In genomic region chr17:64231567-64232141, GRCh38 we compare ENCODE assay signal across 1 cellular context.
TF ChIP-seq lines count a peak whose summit lies in the region.

No MANE protein-coding gene starts in this region.

TF ChIP-seq in K562, 482 proteins besides CTCF, POLR2A, EP300 and RAD21 (continued from another document and continues in another):
- TF ChIP-seq, protein P1, sequence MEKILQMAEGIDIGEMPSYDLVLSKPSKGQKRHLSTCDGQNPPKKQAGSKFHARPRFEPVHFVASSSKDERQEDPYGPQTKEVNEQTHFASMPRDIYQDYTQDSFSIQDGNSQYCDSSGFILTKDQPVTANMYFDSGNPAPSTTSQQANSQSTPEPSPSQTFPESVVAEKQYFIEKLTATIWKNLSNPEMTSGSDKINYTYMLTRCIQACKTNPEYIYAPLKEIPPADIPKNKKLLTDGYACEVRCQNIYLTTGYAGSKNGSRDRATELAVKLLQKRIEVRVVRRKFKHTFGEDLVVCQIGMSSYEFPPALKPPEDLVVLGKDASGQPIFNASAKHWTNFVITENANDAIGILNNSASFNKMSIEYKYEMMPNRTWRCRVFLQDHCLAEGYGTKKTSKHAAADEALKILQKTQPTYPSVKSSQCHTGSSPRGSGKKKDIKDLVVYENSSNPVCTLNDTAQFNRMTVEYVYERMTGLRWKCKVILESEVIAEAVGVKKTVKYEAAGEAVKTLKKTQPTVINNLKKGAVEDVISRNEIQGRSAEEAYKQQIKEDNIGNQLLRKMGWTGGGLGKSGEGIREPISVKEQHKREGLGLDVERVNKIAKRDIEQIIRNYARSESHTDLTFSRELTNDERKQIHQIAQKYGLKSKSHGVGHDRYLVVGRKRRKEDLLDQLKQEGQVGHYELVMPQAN (IDR thresholded peaks at IDR 0.05; ENCODE audit: borderline replicate concordance), result no peak
- no peak for TF ChIP-seq CTBP1 (IDR thresholded peaks at IDR 0.05; ENCODE audit: borderline replicate concordance)
- TF ChIP-seq, protein P2, sequence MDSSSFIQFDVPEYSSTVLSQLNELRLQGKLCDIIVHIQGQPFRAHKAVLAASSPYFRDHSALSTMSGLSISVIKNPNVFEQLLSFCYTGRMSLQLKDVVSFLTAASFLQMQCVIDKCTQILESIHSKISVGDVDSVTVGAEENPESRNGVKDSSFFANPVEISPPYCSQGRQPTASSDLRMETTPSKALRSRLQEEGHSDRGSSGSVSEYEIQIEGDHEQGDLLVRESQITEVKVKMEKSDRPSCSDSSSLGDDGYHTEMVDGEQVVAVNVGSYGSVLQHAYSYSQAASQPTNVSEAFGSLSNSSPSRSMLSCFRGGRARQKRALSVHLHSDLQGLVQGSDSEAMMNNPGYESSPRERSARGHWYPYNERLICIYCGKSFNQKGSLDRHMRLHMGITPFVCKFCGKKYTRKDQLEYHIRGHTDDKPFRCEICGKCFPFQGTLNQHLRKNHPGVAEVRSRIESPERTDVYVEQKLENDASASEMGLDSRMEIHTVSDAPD (CRISPR knock-in tag; IDR thresholded peaks at IDR 0.05), result no peak
- TF ChIP-seq RBM17 (IDR thresholded peaks at IDR 0.05; ENCODE audit: borderline replicate concordance, low read depth, low read length), result no peak
- TF ChIP-seq, protein P3, sequence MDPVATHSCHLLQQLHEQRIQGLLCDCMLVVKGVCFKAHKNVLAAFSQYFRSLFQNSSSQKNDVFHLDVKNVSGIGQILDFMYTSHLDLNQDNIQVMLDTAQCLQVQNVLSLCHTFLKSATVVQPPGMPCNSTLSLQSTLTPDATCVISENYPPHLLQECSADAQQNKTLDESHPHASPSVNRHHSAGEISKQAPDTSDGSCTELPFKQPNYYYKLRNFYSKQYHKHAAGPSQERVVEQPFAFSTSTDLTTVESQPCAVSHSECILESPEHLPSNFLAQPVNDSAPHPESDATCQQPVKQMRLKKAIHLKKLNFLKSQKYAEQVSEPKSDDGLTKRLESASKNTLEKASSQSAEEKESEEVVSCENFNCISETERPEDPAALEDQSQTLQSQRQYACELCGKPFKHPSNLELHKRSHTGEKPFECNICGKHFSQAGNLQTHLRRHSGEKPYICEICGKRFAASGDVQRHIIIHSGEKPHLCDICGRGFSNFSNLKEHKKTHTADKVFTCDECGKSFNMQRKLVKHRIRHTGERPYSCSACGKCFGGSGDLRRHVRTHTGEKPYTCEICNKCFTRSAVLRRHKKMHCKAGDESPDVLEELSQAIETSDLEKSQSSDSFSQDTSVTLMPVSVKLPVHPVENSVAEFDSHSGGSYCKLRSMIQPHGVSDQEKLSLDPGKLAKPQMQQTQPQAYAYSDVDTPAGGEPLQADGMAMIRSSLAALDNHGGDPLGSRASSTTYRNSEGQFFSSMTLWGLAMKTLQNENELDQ (CRISPR knock-in tag; IDR thresholded peaks at IDR 0.05; ENCODE audit: borderline replicate concordance), result no peak
- no peak for TF ChIP-seq NELFE (IDR thresholded peaks at IDR 0.05; ENCODE audit: insufficient read depth, insufficient read length)
- TF ChIP-seq SOX6 (IDR thresholded peaks at IDR 0.05), result 0 out of 2 replicates have a peak, but pooled peaks have one; percentile 16
- TF ChIP-seq ETV5 (CRISPR knock-in tag; IDR thresholded peaks at IDR 0.05; ENCODE audit: low read depth), result no peak
- TF ChIP-seq ZNF184 (CRISPR knock-in tag; IDR thresholded peaks at IDR 0.05), result no peak
- peak; percentile 59 for TF ChIP-seq NFE2 (IDR thresholded peaks at IDR 0.05; ENCODE audit: low read depth)
- no peak for TF ChIP-seq KAT8 (IDR thresholded peaks at IDR 0.05; ENCODE audit: low read depth)
- TF ChIP-seq HDAC2 (IDR thresholded peaks at IDR 0.05), result no peak
- TF ChIP-seq, protein P4, sequence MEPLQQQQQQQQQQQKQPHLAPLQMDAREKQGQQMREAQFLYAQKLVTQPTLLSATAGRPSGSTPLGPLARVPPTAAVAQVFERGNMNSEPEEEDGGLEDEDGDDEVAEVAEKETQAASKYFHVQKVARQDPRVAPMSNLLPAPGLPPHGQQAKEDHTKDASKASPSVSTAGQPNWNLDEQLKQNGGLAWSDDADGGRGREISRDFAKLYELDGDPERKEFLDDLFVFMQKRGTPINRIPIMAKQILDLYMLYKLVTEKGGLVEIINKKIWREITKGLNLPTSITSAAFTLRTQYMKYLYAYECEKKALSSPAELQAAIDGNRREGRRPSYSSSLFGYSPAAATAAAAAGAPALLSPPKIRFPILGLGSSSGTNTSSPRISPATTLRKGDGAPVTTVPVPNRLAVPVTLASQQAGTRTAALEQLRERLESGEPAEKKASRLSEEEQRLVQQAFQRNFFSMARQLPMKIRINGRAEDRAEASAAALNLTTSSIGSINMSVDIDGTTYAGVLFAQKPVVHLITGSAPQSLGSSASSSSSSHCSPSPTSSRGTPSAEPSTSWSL (CRISPR knock-in tag; IDR thresholded peaks at IDR 0.05; ENCODE audit: borderline replicate concordance), result no peak
- no peak for TF ChIP-seq ZNF277 (CRISPR knock-in tag; IDR thresholded peaks at IDR 0.05; ENCODE audit: borderline replicate concordance)
- no peak for TF ChIP-seq TCF7L2 (IDR thresholded peaks at IDR 0.05; ENCODE audit: low read depth, low read length)
- no peak for TF ChIP-seq TBP (optimal IDR thresholded peaks at IDR 0.05; ENCODE audit: low read depth, low read length)
- no peak for TF ChIP-seq POLR2AphosphoS2 (IDR thresholded peaks at IDR 0.05; ENCODE audit: low read length)
- no peak for TF ChIP-seq HEY1 (CRISPR knock-in tag; IDR thresholded peaks at IDR 0.05; ENCODE audit: borderline replicate concordance)
- no peak for TF ChIP-seq DACH1 (IDR thresholded peaks at IDR 0.05; ENCODE audit: partially characterized antibody)
- peak; percentile 80 to 81 for TF ChIP-seq TRIM24 (IDR thresholded peaks at IDR 0.05)
- TF ChIP-seq ARHGAP35 (IDR thresholded peaks at IDR 0.05; ENCODE audit: partially characterized antibody), result no peak
- no peak for TF ChIP-seq PTBP1 (IDR thresholded peaks at IDR 0.05; ENCODE audit: low read depth, low read length)
- TF ChIP-seq ELF2 (CRISPR knock-in tag; IDR thresholded peaks at IDR 0.05), result no peak
- no peak for TF ChIP-seq MEF2A (IDR thresholded peaks at IDR 0.05; ENCODE audit: control insufficient read depth, low read depth, low read length)
- no peak for TF ChIP-seq DDX20 (tag; IDR thresholded peaks at IDR 0.05; ENCODE audit: low read depth)
- no peak for TF ChIP-seq MTA1 (IDR thresholded peaks at IDR 0.05; ENCODE audit: borderline replicate concordance)
- TF ChIP-seq U2AF1 (optimal IDR thresholded peaks at IDR 0.05; ENCODE audit: low read depth, low read length), result no peak
- no peak for TF ChIP-seq MCM2 (IDR thresholded peaks at IDR 0.05; ENCODE audit: low read depth)
- TF ChIP-seq ZNF347 (CRISPR knock-in tag; IDR thresholded peaks at IDR 0.05; ENCODE audit: low read depth), result no peak
- no peak for TF ChIP-seq ZNF354B (CRISPR knock-in tag; IDR thresholded peaks at IDR 0.05)
- TF ChIP-seq MED1 (CRISPR knock-in tag; IDR thresholded peaks at IDR 0.05; ENCODE audit: borderline replicate concordance), result no peak
- TF ChIP-seq, protein P5, sequence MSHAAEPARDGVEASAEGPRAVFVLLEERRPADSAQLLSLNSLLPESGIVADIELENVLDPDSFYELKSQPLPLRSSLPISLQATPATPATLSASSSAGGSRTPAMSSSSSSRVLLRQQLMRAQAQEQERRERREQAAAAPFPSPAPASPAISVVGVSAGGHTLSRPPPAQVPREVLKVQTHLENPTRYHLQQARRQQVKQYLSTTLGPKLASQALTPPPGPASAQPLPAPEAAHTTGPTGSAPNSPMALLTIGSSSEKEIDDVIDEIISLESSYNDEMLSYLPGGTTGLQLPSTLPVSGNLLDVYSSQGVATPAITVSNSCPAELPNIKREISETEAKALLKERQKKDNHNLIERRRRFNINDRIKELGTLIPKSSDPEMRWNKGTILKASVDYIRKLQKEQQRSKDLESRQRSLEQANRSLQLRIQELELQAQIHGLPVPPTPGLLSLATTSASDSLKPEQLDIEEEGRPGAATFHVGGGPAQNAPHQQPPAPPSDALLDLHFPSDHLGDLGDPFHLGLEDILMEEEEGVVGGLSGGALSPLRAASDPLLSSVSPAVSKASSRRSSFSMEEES (CRISPR knock-in tag; IDR thresholded peaks at IDR 0.05), result no peak
- no peak for TF ChIP-seq BRF2 (IDR thresholded peaks at IDR 0.05; ENCODE audit: borderline replicate concordance, insufficient read depth, insufficient read length)
- TF ChIP-seq MIER1 (IDR thresholded peaks at IDR 0.05; ENCODE audit: low read depth), result no peak
- TF ChIP-seq SRSF3 (IDR thresholded peaks at IDR 0.05; ENCODE audit: insufficient read depth, low read length), result no peak
- TF ChIP-seq, protein P6, sequence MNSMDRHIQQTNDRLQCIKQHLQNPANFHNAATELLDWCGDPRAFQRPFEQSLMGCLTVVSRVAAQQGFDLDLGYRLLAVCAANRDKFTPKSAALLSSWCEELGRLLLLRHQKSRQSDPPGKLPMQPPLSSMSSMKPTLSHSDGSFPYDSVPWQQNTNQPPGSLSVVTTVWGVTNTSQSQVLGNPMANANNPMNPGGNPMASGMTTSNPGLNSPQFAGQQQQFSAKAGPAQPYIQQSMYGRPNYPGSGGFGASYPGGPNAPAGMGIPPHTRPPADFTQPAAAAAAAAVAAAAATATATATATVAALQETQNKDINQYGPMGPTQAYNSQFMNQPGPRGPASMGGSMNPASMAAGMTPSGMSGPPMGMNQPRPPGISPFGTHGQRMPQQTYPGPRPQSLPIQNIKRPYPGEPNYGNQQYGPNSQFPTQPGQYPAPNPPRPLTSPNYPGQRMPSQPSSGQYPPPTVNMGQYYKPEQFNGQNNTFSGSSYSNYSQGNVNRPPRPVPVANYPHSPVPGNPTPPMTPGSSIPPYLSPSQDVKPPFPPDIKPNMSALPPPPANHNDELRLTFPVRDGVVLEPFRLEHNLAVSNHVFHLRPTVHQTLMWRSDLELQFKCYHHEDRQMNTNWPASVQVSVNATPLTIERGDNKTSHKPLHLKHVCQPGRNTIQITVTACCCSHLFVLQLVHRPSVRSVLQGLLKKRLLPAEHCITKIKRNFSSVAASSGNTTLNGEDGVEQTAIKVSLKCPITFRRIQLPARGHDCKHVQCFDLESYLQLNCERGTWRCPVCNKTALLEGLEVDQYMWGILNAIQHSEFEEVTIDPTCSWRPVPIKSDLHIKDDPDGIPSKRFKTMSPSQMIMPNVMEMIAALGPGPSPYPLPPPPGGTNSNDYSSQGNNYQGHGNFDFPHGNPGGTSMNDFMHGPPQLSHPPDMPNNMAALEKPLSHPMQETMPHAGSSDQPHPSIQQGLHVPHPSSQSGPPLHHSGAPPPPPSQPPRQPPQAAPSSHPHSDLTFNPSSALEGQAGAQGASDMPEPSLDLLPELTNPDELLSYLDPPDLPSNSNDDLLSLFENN (IDR thresholded peaks at IDR 0.05; ENCODE audit: low read depth in 2 of 2, low read length in 2 of 2), result peak in 1 of 2 experiments; percentile 58; a peak in 1 of 4 replicates
- no peak for TF ChIP-seq ILF3 (IDR thresholded peaks at IDR 0.05; ENCODE audit: borderline replicate concordance)
- TF ChIP-seq SREBF2 (CRISPR knock-in tag; IDR thresholded peaks at IDR 0.05), result no peak
- TF ChIP-seq ZKSCAN8 (CRISPR knock-in tag; IDR thresholded peaks at IDR 0.05), result no peak
- TF ChIP-seq, protein P7, sequence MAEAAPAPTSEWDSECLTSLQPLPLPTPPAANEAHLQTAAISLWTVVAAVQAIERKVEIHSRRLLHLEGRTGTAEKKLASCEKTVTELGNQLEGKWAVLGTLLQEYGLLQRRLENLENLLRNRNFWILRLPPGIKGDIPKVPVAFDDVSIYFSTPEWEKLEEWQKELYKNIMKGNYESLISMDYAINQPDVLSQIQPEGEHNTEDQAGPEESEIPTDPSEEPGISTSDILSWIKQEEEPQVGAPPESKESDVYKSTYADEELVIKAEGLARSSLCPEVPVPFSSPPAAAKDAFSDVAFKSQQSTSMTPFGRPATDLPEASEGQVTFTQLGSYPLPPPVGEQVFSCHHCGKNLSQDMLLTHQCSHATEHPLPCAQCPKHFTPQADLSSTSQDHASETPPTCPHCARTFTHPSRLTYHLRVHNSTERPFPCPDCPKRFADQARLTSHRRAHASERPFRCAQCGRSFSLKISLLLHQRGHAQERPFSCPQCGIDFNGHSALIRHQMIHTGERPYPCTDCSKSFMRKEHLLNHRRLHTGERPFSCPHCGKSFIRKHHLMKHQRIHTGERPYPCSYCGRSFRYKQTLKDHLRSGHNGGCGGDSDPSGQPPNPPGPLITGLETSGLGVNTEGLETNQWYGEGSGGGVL (CRISPR knock-in tag; IDR thresholded peaks at IDR 0.05), result no peak
- TF ChIP-seq BRCA1 (IDR thresholded peaks at IDR 0.05), result no peak
- no peak for TF ChIP-seq BRCA1 (CRISPR knock-in tag; IDR thresholded peaks at IDR 0.05)
- TF ChIP-seq ELF1 (tag; IDR thresholded peaks at IDR 0.05), result no peak
- TF ChIP-seq CBX8 (IDR thresholded peaks at IDR 0.05; ENCODE audit: borderline replicate concordance, extremely low read depth, low read depth, low read length, poor library complexity, severe bottlenecking), result no peak
- peak; percentile 65 for TF ChIP-seq STAT5A (IDR thresholded peaks at IDR 0.05; ENCODE audit: borderline replicate concordance, low read length)
- TF ChIP-seq, protein P8, sequence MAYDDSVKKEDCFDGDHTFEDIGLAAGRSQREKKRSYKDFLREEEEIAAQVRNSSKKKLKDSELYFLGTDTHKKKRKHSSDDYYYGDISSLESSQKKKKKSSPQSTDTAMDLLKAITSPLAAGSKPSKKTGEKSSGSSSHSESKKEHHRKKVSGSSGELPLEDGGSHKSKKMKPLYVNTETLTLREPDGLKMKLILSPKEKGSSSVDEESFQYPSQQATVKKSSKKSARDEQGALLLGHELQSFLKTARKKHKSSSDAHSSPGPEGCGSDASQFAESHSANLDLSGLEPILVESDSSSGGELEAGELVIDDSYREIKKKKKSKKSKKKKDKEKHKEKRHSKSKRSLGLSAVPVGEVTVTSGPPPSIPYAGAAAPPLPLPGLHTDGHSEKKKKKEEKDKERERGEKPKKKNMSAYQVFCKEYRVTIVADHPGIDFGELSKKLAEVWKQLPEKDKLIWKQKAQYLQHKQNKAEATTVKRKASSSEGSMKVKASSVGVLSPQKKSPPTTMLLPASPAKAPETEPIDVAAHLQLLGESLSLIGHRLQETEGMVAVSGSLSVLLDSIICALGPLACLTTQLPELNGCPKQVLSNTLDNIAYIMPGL (CRISPR knock-in tag; IDR thresholded peaks at IDR 0.05), result no peak
